20 cellular contexts compared by ENCODE assay signal in genomic region chr7:148037049-148037448, GRCh38.
"Had no signal": no experiment of that assay in that cellular context is flagged by ENCODE, and none has a peak within 500 bp of the region (broad histone marks: within the 10 kb centered on the region; RNA-seq: fewer than 3 reads in every experiment).

No MANE protein-coding gene starts in this region.

- H2AFZ ChIP-seq: neural progenitor cell had no signal

- H3K4me1 ChIP-seq: esophagus squamous epithelium, gastroesophageal sphincter, left ventricle myocardium inferior, lower lobe of right lung, neural progenitor cell, pancreas, suprapubic skin, uterus had no signal

- DNase-seq: dermis blood vessel endothelial cell; esophagus squamous epithelium; foreskin fibroblast; glutamatergic neuron; kidney; left cardiac atrium; left ventricle myocardium inferior; lower lobe of right lung; natural killer cell; nucleus accumbens; pancreas; right cardiac atrium; small intestine; stimulated activated CD4-positive, alpha-beta T cell treated with anti-CD3 and anti-CD28 coated beads, Interleukin-2, amount 100 ng/mL, for 48 hours; stimulated activated naive CD8-positive, alpha-beta T cell treated with anti-CD3 and anti-CD28 coated beads, Interleukin-15, Interleukin-2, amounts not matched to agents 100 U/mL and 50 U/mL, for 24 hours; thyroid gland; uterus had no signal

- H3K9ac ChIP-seq: neural progenitor cell had no signal

- H3K4me3 ChIP-seq: esophagus squamous epithelium, gastroesophageal sphincter, left ventricle myocardium inferior, lower lobe of right lung, neural progenitor cell, pancreas, suprapubic skin, thyroid gland, uterus had no signal

- H3K27ac ChIP-seq: esophagus squamous epithelium, gastroesophageal sphincter, left ventricle myocardium inferior, lower lobe of right lung, neural progenitor cell, pancreas, suprapubic skin, thyroid gland, uterus had no signal

- H3K27me3 ChIP-seq: esophagus squamous epithelium, gastroesophageal sphincter, pancreas, suprapubic skin, thyroid gland, uterus had no signal

- H3K9me3 ChIP-seq: esophagus squamous epithelium, gastroesophageal sphincter, left ventricle myocardium inferior, lower lobe of right lung, pancreas, suprapubic skin, thyroid gland, uterus had no signal

- H3K36me3 ChIP-seq: esophagus squamous epithelium, gastroesophageal sphincter, left ventricle myocardium inferior, lower lobe of right lung, neural progenitor cell, pancreas, suprapubic skin, thyroid gland, uterus had no signal

- H3K4me2 ChIP-seq: neural progenitor cell had no signal
